ENCODE assay signal across 8 cellular contexts in the genomic region with DNA sequence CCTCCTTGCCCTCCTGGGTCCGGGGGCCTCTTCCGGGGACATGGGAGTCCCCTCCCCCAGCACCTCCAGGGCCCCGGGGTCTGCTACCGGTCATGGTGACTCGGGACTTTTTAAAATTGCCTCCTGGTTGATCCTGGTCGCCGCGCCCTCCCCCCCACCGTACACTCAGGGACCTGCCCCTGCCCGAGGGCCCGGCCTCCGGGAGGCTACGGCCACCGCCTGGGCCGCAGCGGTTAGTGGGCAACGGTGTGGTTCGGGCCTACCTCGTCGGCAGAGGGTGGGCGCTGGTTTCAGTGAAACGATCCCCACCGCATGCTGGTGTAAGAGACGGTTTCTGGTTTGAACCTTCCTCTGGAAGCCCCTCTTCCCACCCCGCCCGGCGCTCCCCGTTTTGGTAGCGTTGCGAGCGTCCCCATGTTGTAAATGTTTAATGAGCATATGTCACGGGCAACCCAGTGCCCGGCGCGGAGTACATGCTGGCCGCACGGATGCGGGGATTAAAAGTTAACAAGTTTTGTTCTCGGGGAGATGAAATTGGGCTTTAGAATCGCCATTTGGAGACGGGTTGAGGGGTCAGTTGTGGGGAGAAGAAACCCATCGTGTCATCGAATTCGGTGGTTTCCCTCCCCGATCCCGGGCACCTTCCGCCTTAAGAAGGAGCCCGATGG. TPM values are rescaled to one million over a fixed set of nuclear protein-coding genes. Genes with fewer than 3 reads are reported as not detected.
A peak's percentile ranks its signal among the peaks of the same experiment; 100 is the strongest.
DNase-seq lines count a peak whose midpoint lies in the region; ATAC-seq and TF ChIP-seq lines count a peak whose summit lies in the region.

No MANE protein-coding gene starts in this region.

- POLR2A ChIA-PET in AG04450 (lab: Yijun Ruan, JAX), result no interaction called here

- TF ChIP-seq CTCF in AG04450 (IDR thresholded peaks at IDR 0.05; ENCODE audit: low read depth, low read length), result no peak

- H3K4me1 Mint-ChIP-seq in activated CD4-positive, alpha-beta T cell treated with anti-CD3 and anti-CD28 coated beads, Interleukin-2, amount 10 ng/mL, durations not matched to agents 24 days and 14 days, result peaks cover 50% of the 10 kb centered on the region
- peaks cover 32 to 64% of the 10 kb centered on the region in 2 donors for H3K4me1 Mint-ChIP-seq in stimulated activated naive B cell treated with anti-CD40 and anti-IgM and Interleukin-4, amounts not matched to agents 10 μg/mL and 1 μg/mL and 100 μg/mL, for 72 hours

- H3K9me3 ChIP-seq in AG04450 (ENCODE audit: control insufficient read depth, insufficient read depth, low read length) (no peaks in the 10 kb centered on the region), duodenal mucosa (ENCODE audit: control insufficient read depth in 1 of 2, low read length in 2 of 2) (no peaks in the 10 kb centered on the region)

- H3K27ac Mint-ChIP-seq in activated CD4-positive, alpha-beta T cell treated with anti-CD3 and anti-CD28 coated beads, Interleukin-2, amount 10 ng/mL, durations not matched to agents 24 days and 14 days, result peak overlapping the region; percentile 96
- H3K27ac Mint-ChIP-seq in stimulated activated naive B cell treated with anti-CD40 and anti-IgM and Interleukin-4, amounts not matched to agents 10 μg/mL and 1 μg/mL and 100 μg/mL, for 72 hours, result peak overlapping the region; percentile 95

- no peak for ATAC-seq in stimulated activated naive B cell treated with anti-CD40 and anti-IgM and Interleukin-4, amounts not matched to agents 10 μg/mL and 1 μg/mL and 100 μg/mL, for 72 hours (replicated peaks)

- peak overlapping the region; percentile 91 to 92 for H3K9ac ChIP-seq in duodenal mucosa (ENCODE audit: low read depth in 1 of 2, low read length in 2 of 2)

- no peaks in the 10 kb centered on the region for H3K27me3 ChIP-seq in AG04450 (ENCODE audit: control insufficient read depth, insufficient read depth, low read length)
- H3K27me3 ChIP-seq in duodenal mucosa (ENCODE audit: control insufficient read depth in 1 of 2, insufficient read depth in 2 of 2, low read length in 2 of 2), result no peaks in the 10 kb centered on the region

- H3K27ac ChIP-seq in AG04450 (ENCODE audit: low read depth, low read length) (peak overlapping the region; percentile 39), duodenal mucosa (ENCODE audit: low read depth, low read length) (peak overlapping the region; percentile 81)

- H3K36me3 ChIP-seq in duodenal mucosa (ENCODE audit: control insufficient read depth in 1 of 2, insufficient read depth in 2 of 2, low read length in 2 of 2), result no peaks in the 10 kb centered on the region

- CTCF ChIA-PET in AG04450 (lab: Charles Lee), result no interaction called here

- H3K4me1 ChIP-seq in duodenal mucosa (ENCODE audit: control insufficient read depth in 1 of 2, insufficient read depth in 2 of 2, low read length in 2 of 2), result peaks cover 47 to 48% of the 10 kb centered on the region in 2 donors

- H3K4me3 Mint-ChIP-seq in activated CD4-positive, alpha-beta T cell treated with anti-CD3 and anti-CD28 coated beads, Interleukin-2, amount 10 ng/mL, durations not matched to agents 24 days and 14 days, result peak overlapping the region; percentile 96
- H3K4me3 Mint-ChIP-seq in stimulated activated naive B cell treated with anti-CD40 and anti-IgM and Interleukin-4, amounts not matched to agents 10 μg/mL and 1 μg/mL and 100 μg/mL, for 72 hours, result peak overlapping the region; percentile 89 to 97

- no peaks in the 10 kb centered on the region for H3K27me3 Mint-ChIP-seq in activated CD4-positive, alpha-beta T cell treated with anti-CD3 and anti-CD28 coated beads, Interleukin-2, amount 10 ng/mL, durations not matched to agents 24 days and 14 days
- H3K27me3 Mint-ChIP-seq in stimulated activated naive B cell treated with anti-CD40 and anti-IgM and Interleukin-4, amounts not matched to agents 10 μg/mL and 1 μg/mL and 100 μg/mL, for 72 hours, result no peaks in the 10 kb centered on the region

- DNase-seq in AG04450 (ENCODE audit: low read depth, low spot score) (no peak), HT1080 (ENCODE audit: low read depth) (peak; percentile 24), mesenteric fat pad (ENCODE audit: low spot score) (peak; percentile 91), SW480 (ENCODE audit: low spot score) (no peak), NOMO-1 treated with dmso at 0.1 percent for 144 hours (lab: John Stamatoyannopoulos, UW; ENCODE audit: unreplicated experiment) (no peak)
- DNase-seq in activated CD4-positive, alpha-beta T cell treated with anti-CD3 and anti-CD28 coated beads, Interleukin-2, amount 10 ng/mL, durations not matched to agents 24 days and 14 days, result peak; percentile 82
- DNase-seq in stimulated activated naive B cell treated with anti-CD40 and anti-IgM and Interleukin-4, amounts not matched to agents 10 μg/mL and 1 μg/mL and 100 μg/mL, for 72 hours, result peak; percentile 18

- H3K4me3 ChIP-seq in AG04450 (ENCODE audit: low read depth, low read length) (peak overlapping the region; percentile 88), duodenal mucosa (ENCODE audit: low read depth in 1 of 2, low read length in 2 of 2) (peak overlapping the region; percentile 79 to 90)

- peaks cover 19% of the 10 kb centered on the region for H3K36me3 Mint-ChIP-seq in activated CD4-positive, alpha-beta T cell treated with anti-CD3 and anti-CD28 coated beads, Interleukin-2, amount 10 ng/mL, durations not matched to agents 24 days and 14 days (ENCODE audit: low read depth)
- peaks cover 3 to 11% of the 10 kb centered on the region in 2 donors for H3K36me3 Mint-ChIP-seq in stimulated activated naive B cell treated with anti-CD40 and anti-IgM and Interleukin-4, amounts not matched to agents 10 μg/mL and 1 μg/mL and 100 μg/mL, for 72 hours

- no peaks in the 10 kb centered on the region for H3K9me3 Mint-ChIP-seq in activated CD4-positive, alpha-beta T cell treated with anti-CD3 and anti-CD28 coated beads, Interleukin-2, amount 10 ng/mL, durations not matched to agents 24 days and 14 days
- H3K9me3 Mint-ChIP-seq in stimulated activated naive B cell treated with anti-CD40 and anti-IgM and Interleukin-4, amounts not matched to agents 10 μg/mL and 1 μg/mL and 100 μg/mL, for 72 hours, result no peaks in the 10 kb centered on the region

- intact Hi-C loops in activated CD4-positive, alpha-beta T cell treated with anti-CD3 and anti-CD28 coated beads, Interleukin-2, amount 10 ng/mL, durations not matched to agents 24 days and 14 days (cut with micrococcal nuclease), result loop anchor here (5.0 kb wide), 2 partner anchors 564 to 719 kb away; a partner anchor contains a TSS

RNA-seq across cellular contexts. Expression of a gene that starts 1.2 kb away (rescaled TPM):
- 54.9 and 64.9 TPM in 2 replicates for polyA plus RNA-seq in AG04450 (2011; rRNA removed)
- 93.4 and 94.0 TPM in 2 replicates for polyA minus RNA-seq in AG04450 (2011; rRNA and poly(A)+ RNA removed)
- 60.2 and 79.1 TPM in 2 replicates for total RNA-seq in HT1080 (2014; rRNA removed; shearing (Covaris generic))
- polyA plus RNA-seq in HT1080 (2015; cell fraction: cytosol; rRNA removed), result 71.4 and 76.4 TPM in 2 replicates
- polyA plus RNA-seq in HT1080 (2015; cell fraction: nucleus; rRNA removed), result 120 TPM in 2 replicates
- 331 and 348 TPM in 2 replicates for total RNA-seq in activated CD4-positive, alpha-beta T cell treated with anti-CD3 and anti-CD28 coated beads, Interleukin-2, amount 10 ng/mL, durations not matched to agents 24 days and 14 days
- total RNA-seq in mesenteric fat pad, result 202 TPM

Comparison
In these comparisons a context has a peak if more than half of its experiments do, and no peak if none do; other contexts are left out.
1. DNase-seq: peak in HT1080 (single experiment), activated CD4-positive, alpha-beta T cell treated with anti-CD3 and anti-CD28 coated beads, Interleukin-2, amount 10 ng/mL, durations not matched to agents 24 days and 14 days (single experiment), mesenteric fat pad (single experiment) and stimulated activated naive B cell treated with anti-CD40 and anti-IgM and Interleukin-4, amounts not matched to agents 10 μg/mL and 1 μg/mL and 100 μg/mL, for 72 hours (single experiment); none in AG04450 (single experiment), SW480 (single experiment) and NOMO-1 treated with dmso at 0.1 percent for 144 hours (single experiment).